12 cellular contexts compared by ENCODE assay signal in the genomic region with DNA sequence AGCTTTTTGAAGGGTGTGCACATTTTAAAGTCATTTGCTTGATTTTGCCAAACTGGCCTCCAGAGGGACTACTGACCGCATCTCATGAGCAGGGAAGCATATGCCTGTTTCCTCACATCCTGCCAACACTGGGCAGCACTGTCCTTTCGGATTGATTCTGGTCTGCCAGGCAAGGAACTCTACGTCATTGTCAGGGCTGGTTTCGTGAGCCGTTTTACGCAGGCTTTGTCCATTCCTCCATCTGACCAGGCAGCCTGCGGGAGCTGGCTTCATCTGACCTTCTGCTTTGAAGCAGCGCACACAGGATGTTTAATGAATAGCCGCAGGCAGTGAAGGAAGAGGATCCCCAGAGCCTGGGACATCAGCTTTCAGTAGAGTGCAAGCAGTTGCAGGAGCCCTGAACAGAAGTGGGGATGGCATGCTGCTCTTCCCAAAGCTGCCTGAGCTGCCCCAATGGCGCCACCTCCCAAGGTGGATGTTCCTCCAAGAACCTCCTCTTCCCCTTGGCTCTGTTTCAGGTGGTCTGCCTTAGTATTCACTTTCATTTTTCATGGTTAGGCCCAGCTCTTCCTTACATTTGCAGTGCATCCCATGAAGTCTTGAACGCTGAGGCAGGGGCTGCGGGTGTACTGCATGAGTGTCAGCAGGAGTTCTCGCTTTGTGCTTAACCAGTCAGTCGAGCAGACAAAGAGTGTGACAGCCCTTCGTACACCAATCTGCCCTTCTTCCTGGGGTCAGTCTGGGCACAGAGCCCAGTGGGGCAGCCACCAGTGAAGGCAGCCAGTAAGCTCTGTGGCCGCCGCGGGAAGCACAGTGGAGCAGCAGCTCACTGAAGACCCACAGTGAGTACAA. TPM values are rescaled to one million over a fixed set of nuclear protein-coding genes. Genes with fewer than 3 reads are reported as not detected.
DNase-seq lines count a peak whose midpoint lies in the region; FAIRE-seq and TF ChIP-seq lines count a peak whose summit lies in the region.
"Had no signal": no experiment of that assay in that cellular context is flagged by ENCODE, and none has a peak within 500 bp of the region (broad histone marks: within the 10 kb centered on the region; RNA-seq: fewer than 3 reads in every experiment).

No MANE protein-coding gene starts in this region.

- FAIRE-seq in HTR-8/SVneo (lab: Jason Lieb, UNC) = peak; percentile 67
- no peak for FAIRE-seq in astrocyte (lab: Jason Lieb, UNC)

- H3K79me2 ChIP-seq in astrocyte (ENCODE audit: insufficient read depth, low read length) = no peaks in the 10 kb centered on the region
- H3K79me2 ChIP-seq in hepatocyte = no peaks in the 10 kb centered on the region

- H3K4me1 Mint-ChIP-seq in astrocyte (ENCODE audit: low read depth, unreplicated experiment) = no peaks in the 10 kb centered on the region

- H3K4me2 ChIP-seq in astrocyte (ENCODE audit: low read length) (peak overlapping the region; percentile 26), hepatocyte (no peak overlapping the region)

- peaks cover 28% of the 10 kb centered on the region for H3K36me3 Mint-ChIP-seq in astrocyte (ENCODE audit: low read depth, unreplicated experiment)

- WGBS in hepatocyte (ENCODE audit: low lambda C conversion rate, missing lambda C conversion rate) = 83% methylated on average over 18 of the region's 18 CpGs

- no peak for DNase-seq in HTR-8/SVneo (ENCODE audit: insufficient read length, low spot score)
- no peak for DNase-seq in astrocyte (ENCODE audit: low read depth)
- no peak for DNase-seq in hepatocyte (ENCODE audit: low spot score)
- no peak for DNase-seq in stimulated activated CD4-positive, alpha-beta T cell treated with anti-CD3 and anti-CD28 coated beads, Interleukin-4, amount 100 ng/mL, for 1 hour
- DNase-seq in activated CD4-positive, alpha-beta T cell treated with anti-CD3 and anti-CD28 coated beads for 1 hour = no peak
- DNase-seq in HPDE6-E6E7 (ENCODE audit: extremely low spot score) = no peak
- DNase-seq: activated CD4-positive, alpha-beta T cell treated with anti-CD3 and anti-CD28 coated beads, Interleukin-2, amount 50 U/mL, for 4 hours; GDM1; NCI-H1436 treated with DMSO at 0.1 percent for 48 hours; SIG-M5 had no signal

- H3K4me1 ChIP-seq in astrocyte (ENCODE audit: insufficient read depth, low read length) (no peaks in the 10 kb centered on the region), hepatocyte (ENCODE audit: insufficient read depth) (peaks cover 22% of the 10 kb centered on the region), skeletal muscle tissue (ENCODE audit: control insufficient read depth in 3 of 3, insufficient read depth in 3 of 3, low read length in 3 of 3) (peaks cover 9 to 19% (median 16%) of the 10 kb centered on the region in 3 donors)
- H3K4me1 ChIP-seq: ascending aorta had no signal

- peaks cover 41% of the 10 kb centered on the region for H3K27me3 Mint-ChIP-seq in astrocyte (ENCODE audit: low read depth, unreplicated experiment)

- H3K9ac ChIP-seq in astrocyte (ENCODE audit: low read length) (no peak overlapping the region), skeletal muscle tissue (ENCODE audit: low read depth in 1 of 3, low read length in 3 of 3) (no peak overlapping the region)

- H3K36me3 ChIP-seq in astrocyte (ENCODE audit: insufficient read depth, low read length) (no peaks in the 10 kb centered on the region), hepatocyte (replicated peaks; ENCODE audit: insufficient read depth, low read depth) (no peaks in the 10 kb centered on the region), skeletal muscle tissue (ENCODE audit: control insufficient read depth in 3 of 3, insufficient read depth in 3 of 3, low read length in 3 of 3) (no peaks in the 10 kb centered on the region)
- H3K36me3 ChIP-seq: ascending aorta had no signal

- no peaks in the 10 kb centered on the region for H3K9me2 ChIP-seq in hepatocyte (replicated peaks; ENCODE audit: insufficient read depth)

- H3K4me3 ChIP-seq in astrocyte (ENCODE audit: insufficient read depth, low read depth, low read length) (no peak overlapping the region), hepatocyte (no peak overlapping the region), skeletal muscle tissue (ENCODE audit: low read length in 3 of 3) (peak overlapping the region in 2 of 3 donors; percentile 9 to 23)
- H3K4me3 ChIP-seq: ascending aorta had no signal

- H3K9me3 ChIP-seq in astrocyte (ENCODE audit: insufficient read depth, low read depth, low read length) (peaks cover 18% of the 10 kb centered on the region), hepatocyte (ENCODE audit: low read depth) (no peaks in the 10 kb centered on the region), skeletal muscle tissue (ENCODE audit: control insufficient read depth in 3 of 3, low read length in 3 of 3) (peaks cover 0 to 8% (median 2%) of the 10 kb centered on the region in 3 donors)
- H3K9me3 ChIP-seq: ascending aorta had no signal

- H3K27me3 ChIP-seq in astrocyte (ENCODE audit: insufficient read depth, low read length) (peaks cover 2% of the 10 kb centered on the region), hepatocyte (no peaks in the 10 kb centered on the region), skeletal muscle tissue (ENCODE audit: control insufficient read depth in 3 of 3, insufficient read depth in 3 of 3, low read length in 3 of 3) (no peaks in the 10 kb centered on the region)
- H3K27me3 ChIP-seq: ascending aorta had no signal

- peaks cover 57% of the 10 kb centered on the region for H3K9me3 Mint-ChIP-seq in astrocyte (ENCODE audit: unreplicated experiment)

- no peak overlapping the region for H2AFZ ChIP-seq in astrocyte (ENCODE audit: low read depth, low read length)
- no peak overlapping the region for H2AFZ ChIP-seq in hepatocyte

- no peak overlapping the region for H3K27ac Mint-ChIP-seq in astrocyte (ENCODE audit: unreplicated experiment)

- H3K27ac ChIP-seq in astrocyte (ENCODE audit: low read depth, low read length) (no peak overlapping the region), hepatocyte (no peak overlapping the region), skeletal muscle tissue (ENCODE audit: low read depth, low read length) (no peak overlapping the region)
- H3K27ac ChIP-seq: ascending aorta had no signal

- TF ChIP-seq CTCF in astrocyte (IDR thresholded peaks at IDR 0.05; ENCODE audit: insufficient read depth, low read depth, low read length) = peak; percentile 5
- peak; percentile 3 for TF ChIP-seq CTCF in hepatocyte (IDR thresholded peaks at IDR 0.05; ENCODE audit: poor library complexity)

- H3K4me3 Mint-ChIP-seq in astrocyte (ENCODE audit: unreplicated experiment) = no peak overlapping the region

- H4K20me1 ChIP-seq in astrocyte (ENCODE audit: insufficient read depth, low read length) (no peaks in the 10 kb centered on the region), hepatocyte (ENCODE audit: insufficient read depth, poor library complexity, severe bottlenecking) (no peaks in the 10 kb centered on the region)

RNA-seq across cellular contexts. Expression of a gene that starts 46.5 kb away (rescaled TPM):
- 30.7 and 32.8 TPM in 2 replicates for total RNA-seq in astrocyte
- total RNA-seq in hepatocyte = 30.2 and 37.5 TPM in 2 replicates
- polyA plus RNA-seq in hepatocyte = 28.6 and 33.4 TPM in 2 replicates
- total RNA-seq in skeletal muscle tissue = 29.7 TPM

RNA-seq across cellular contexts. Expression of a gene that starts 58.6 kb away (rescaled TPM):
- total RNA-seq in astrocyte (11.9 and 13.7 TPM in 2 replicates), hepatocyte (9.0 and 13.6 TPM in 2 replicates), skeletal muscle tissue (3.7 TPM)
- 25.6 and 34.9 TPM in 2 replicates for polyA plus RNA-seq in hepatocyte

Comparison
In these comparisons a context has a peak if more than half of its experiments do, and no peak if none do; other contexts are left out.
1. H3K4me3 ChIP-seq: peak in skeletal muscle tissue (2 of 3); none in astrocyte (single experiment) and hepatocyte (single experiment).